22 cellular contexts compared by ENCODE assay signal in the genomic region with DNA sequence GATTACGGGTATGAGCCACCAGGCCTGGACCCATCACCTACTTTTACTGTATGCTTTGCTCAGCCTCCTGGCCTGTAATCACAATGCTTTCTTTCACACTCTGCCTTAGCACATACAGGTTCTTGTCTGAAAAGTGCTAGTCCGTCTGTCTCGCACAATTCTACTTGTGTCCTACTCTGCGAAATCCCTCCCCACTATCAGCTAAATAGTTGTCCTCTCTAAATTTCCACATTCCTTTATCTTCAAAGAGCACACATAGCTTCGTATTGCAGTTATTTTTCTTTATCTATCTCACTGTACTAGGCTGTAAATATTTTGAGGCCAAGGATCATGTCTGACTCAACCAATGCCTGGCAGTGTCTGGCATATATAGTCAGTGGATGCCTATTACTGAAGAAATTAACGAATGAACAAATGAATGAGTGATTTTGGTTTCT. TPM values are rescaled to one million over a fixed set of nuclear protein-coding genes. Genes with fewer than 3 reads are reported as not detected.
A peak's percentile ranks its signal among the peaks of the same experiment; 100 is the strongest.
DNase-seq lines count a peak whose midpoint lies in the region; TF ChIP-seq lines count a peak whose summit lies in the region.
"Had no signal": no experiment of that assay in that cellular context is flagged by ENCODE, and none has a peak within 500 bp of the region (broad histone marks: within the 10 kb centered on the region; RNA-seq: fewer than 3 reads in every experiment).

No MANE protein-coding gene starts in this region.

- no peak overlapping the region for H3K4me3 ChIP-seq in adipocyte (ENCODE audit: low read length)
- H3K4me3 ChIP-seq in fibroblast of the aortic adventitia (ENCODE audit: low read depth, low read length): no peak overlapping the region
- no peak overlapping the region for H3K4me3 ChIP-seq in smooth muscle cell
- no peak overlapping the region for H3K4me3 ChIP-seq in suprapubic skin
- H3K4me3 ChIP-seq: left ventricle myocardium inferior had no signal

- H3K27me3 ChIP-seq in adipocyte (replicated peaks; ENCODE audit: control insufficient read depth, insufficient read depth, low read length): peaks cover 6% of the 10 kb centered on the region
- H3K27me3 ChIP-seq in smooth muscle cell (ENCODE audit: low read depth): no peaks in the 10 kb centered on the region
- no peaks in the 10 kb centered on the region for H3K27me3 ChIP-seq in suprapubic skin

- peak overlapping the region; percentile 10 for H3K4me2 ChIP-seq in smooth muscle cell

- no peak for TF ChIP-seq CTCF in fibroblast of the aortic adventitia (IDR thresholded peaks at IDR 0.05; ENCODE audit: insufficient read depth, low read length)
- no peak for TF ChIP-seq CTCF in smooth muscle cell (IDR thresholded peaks at IDR 0.05; ENCODE audit: borderline replicate concordance, insufficient read depth, poor library complexity, severe bottlenecking)
- TF ChIP-seq CTCF in suprapubic skin (IDR thresholded peaks at IDR 0.05): no peak

- H4K20me1 ChIP-seq in smooth muscle cell (ENCODE audit: low read depth): no peaks in the 10 kb centered on the region

- H3K27ac ChIP-seq in smooth muscle cell (ENCODE audit: low read depth) (peak overlapping the region; percentile 58), suprapubic skin (no peak overlapping the region)
- H3K27ac ChIP-seq: left ventricle myocardium inferior, WERI-Rb-1 had no signal

- peak; percentile 32 for DNase-seq in M059J (ENCODE audit: low read depth)
- peak; percentile 41 for DNase-seq in adipocyte (ENCODE audit: low read depth)
- DNase-seq in fibroblast of the aortic adventitia (ENCODE audit: low read depth): peak; percentile 49
- no peak for DNase-seq in smooth muscle cell (lab: John Stamatoyannopoulos, UW; ENCODE audit: unreplicated experiment)
- no peak for DNase-seq in activated CD4-positive, alpha-beta T cell treated with anti-CD3 and anti-CD28 coated beads for 48 hours
- DNase-seq in immature natural killer cell: no peak
- no peak for DNase-seq in suprapubic skin (ENCODE audit: low spot score in 2 of 2)
- DNase-seq: activated naive CD4-positive, alpha-beta T cell treated with anti-CD3 and anti-CD28 coated beads, Interleukin-2, amount 50 U/mL, for 16 hours; anterior cingulate cortex; CD4-positive, alpha-beta T cell; DMS 273 treated with DMSO at 0.1 percent for 48 hours; foreskin melanocyte; KG1; left ventricle myocardium inferior; MV-4-11; naive B cell; NCI-H2171; occipital lobe; stimulated activated CD4-positive, alpha-beta T cell treated with anti-CD3 and anti-CD28 coated beads, Interleukin-4, amount 100 ng/mL, for 4 hours; stimulated activated naive CD4-positive, alpha-beta T cell treated with Interleukin-2 at 50 U/mL for 16 hours; WERI-Rb-1 had no signal

- peaks cover 0 to 1% (median 0%) of the 10 kb centered on the region in 6 donors for H3K9me3 Mint-ChIP-seq in immature natural killer cell
- H3K9me3 Mint-ChIP-seq: CD4-positive, alpha-beta T cell; central memory CD8-positive, alpha-beta T cell had no signal

- H3F3A ChIP-seq in smooth muscle cell (ENCODE audit: low read depth): peaks cover 5% of the 10 kb centered on the region

- H3K4me3 Mint-ChIP-seq in immature natural killer cell: no peak overlapping the region
- H3K4me3 Mint-ChIP-seq: CD4-positive, alpha-beta T cell; central memory CD8-positive, alpha-beta T cell had no signal

- no peak overlapping the region for H3K27ac Mint-ChIP-seq in immature natural killer cell
- H3K27ac Mint-ChIP-seq: CD4-positive, alpha-beta T cell had no signal

- TF ChIP-seq POLR2A in suprapubic skin (IDR thresholded peaks at IDR 0.05): no peak

- H3K27me3 Mint-ChIP-seq in immature natural killer cell (ENCODE audit: low read depth in 3 of 3): peaks cover 0 to 2% (median 0%) of the 10 kb centered on the region in 3 donors
- H3K27me3 Mint-ChIP-seq: CD4-positive, alpha-beta T cell had no signal

- WGBS in smooth muscle cell (ENCODE audit: low lambda C conversion rate): 9% methylated on average over 6 of the region's 6 CpGs
- WGBS in suprapubic skin: 84% methylated on average over 6 of the region's 6 CpGs

- H3K9ac ChIP-seq in adipocyte (ENCODE audit: low read length) (no peak overlapping the region), smooth muscle cell (ENCODE audit: low read depth) (no peak overlapping the region)

- H3K4me1 ChIP-seq in adipocyte (ENCODE audit: control insufficient read depth, insufficient read depth, low read length) (peaks cover 41% of the 10 kb centered on the region), smooth muscle cell (ENCODE audit: low read depth) (peaks cover 5% of the 10 kb centered on the region), suprapubic skin (peaks cover 33% of the 10 kb centered on the region)

- no peak overlapping the region for H2AFZ ChIP-seq in smooth muscle cell (ENCODE audit: low read depth)

- H3K9me3 ChIP-seq in adipocyte (ENCODE audit: control insufficient read depth, low read length) (no peaks in the 10 kb centered on the region), smooth muscle cell (replicated peaks; ENCODE audit: low read depth) (no peaks in the 10 kb centered on the region), suprapubic skin (no peaks in the 10 kb centered on the region)
- H3K9me3 ChIP-seq: left ventricle myocardium inferior had no signal

- no peaks in the 10 kb centered on the region for H3K79me2 ChIP-seq in smooth muscle cell (ENCODE audit: low read depth)

- peaks cover 0 to 1% of the 10 kb centered on the region in 2 donors for H3K4me1 Mint-ChIP-seq in immature natural killer cell
- H3K4me1 Mint-ChIP-seq: central memory CD8-positive, alpha-beta T cell had no signal

- H3K36me3 ChIP-seq in adipocyte (ENCODE audit: control insufficient read depth, insufficient read depth, low read length, severe bottlenecking) (no peaks in the 10 kb centered on the region), smooth muscle cell (ENCODE audit: low read depth) (no peaks in the 10 kb centered on the region), suprapubic skin (no peaks in the 10 kb centered on the region)
- H3K36me3 ChIP-seq: left ventricle myocardium inferior, WERI-Rb-1 had no signal

- no peaks in the 10 kb centered on the region for H3K36me3 Mint-ChIP-seq in immature natural killer cell
- H3K36me3 Mint-ChIP-seq: naive B cell had no signal

- TF ChIP-seq EP300 in suprapubic skin (IDR thresholded peaks at IDR 0.05): no peak

RNA-seq across cellular contexts. Expression of a gene that starts 38.5 kb away (rescaled TPM):
- total RNA-seq in M059J (2014; rRNA removed; shearing (Covaris generic)): 4.2 and 6.9 TPM in 2 replicates
- total RNA-seq in fibroblast of the aortic adventitia (ENCODE audit: low replicate concordance) (0.41 and 6.1 TPM in 2 replicates), smooth muscle cell (14.2 and 21.7 TPM in 2 replicates), suprapubic skin (1 to 10 TPM; 5.6 to 7.1 (median 6.3) TPM)
- polyA plus RNA-seq in smooth muscle cell (32.9 and 33.5 TPM in 2 replicates), immature natural killer cell (not detected)
- total RNA-seq: CD4-positive, alpha-beta T cell had no signal

Comparison
In these comparisons a context has a peak if more than half of its experiments do, and no peak if none do; other contexts are left out.
1. DNase-seq: peak in M059J (single experiment), adipocyte (single experiment) and fibroblast of the aortic adventitia (single experiment); none in smooth muscle cell (single experiment), activated CD4-positive, alpha-beta T cell treated with anti-CD3 and anti-CD28 coated beads for 48 hours (single experiment), immature natural killer cell (0 of 3) and suprapubic skin (0 of 2).